In genomic region chr12:6700646-6701051, GRCh38 we compare ENCODE assay signal across 8 cellular contexts. TPM values are rescaled to one million over a fixed set of nuclear protein-coding genes. Genes with fewer than 3 reads are reported as not detected.
A peak's percentile ranks its signal among the peaks of the same experiment; 100 is the strongest.
DNase-seq lines count a peak whose midpoint lies in the region; ATAC-seq, FAIRE-seq and TF ChIP-seq lines count a peak whose summit lies in the region.

Gene PIANP (minus strand): TSS chr12:6700815. CDS start chr12:6698061, 2,754 bp downstream.

- TF ChIP-seq POLR2A in A549 (IDR thresholded peaks at IDR 0.05; ENCODE audit: low read length) = no peak
- TF ChIP-seq POLR2A in testis (IDR thresholded peaks at IDR 0.05) = no peak

- H3K9ac ChIP-seq in HUES6 (ENCODE audit: low read length) (peak within 1 kb of the TSS; percentile 67), muscle layer of colon (ENCODE audit: low read length) (no peak within 1 kb of the TSS)

- peak in 1 of 2 experiments; percentile 30 for DNase-seq in A549 (ENCODE audit: low read depth in 1 of 2, low spot score in 1 of 2)
- DNase-seq in activated CD8-positive, alpha-beta memory T cell treated with anti-CD3 and anti-CD28 coated beads for 24 hours = peak; percentile 72
- DNase-seq in effector memory CD8-positive, alpha-beta T cell = peak; percentile 43 to 48 (median 46)
- DNase-seq in testis = peak; percentile 48
- DNase-seq in GF-D8 (lab: John Stamatoyannopoulos, UW) = no peak

- H3K27me3 Mint-ChIP-seq in effector memory CD8-positive, alpha-beta T cell = peaks cover 67 to 83% of the 10 kb centered on the region in 2 donors

- ATAC-seq in A549 (peak; percentile 36 to 52), HG03565 (IDR thresholded peaks at IDR 0.05; ENCODE audit: unreplicated experiment) (no peak)
- ATAC-seq in effector memory CD8-positive, alpha-beta T cell (replicated peaks) = peak; percentile 80

- TF ChIP-seq EP300 in A549 (IDR thresholded peaks at IDR 0.05) = no peak

- peaks cover 12 to 22% of the 10 kb centered on the region in 2 donors for H3K4me1 Mint-ChIP-seq in effector memory CD8-positive, alpha-beta T cell (ENCODE audit: low read depth in 2 of 2)

- H3K27me3 ChIP-seq in HUES6 (ENCODE audit: control insufficient read depth, insufficient read depth, low read length) (peaks cover 30% of the 10 kb centered on the region), muscle layer of colon (ENCODE audit: control insufficient read depth in 1 of 2, insufficient read depth in 2 of 2, low read length in 2 of 2) (peaks cover 21 to 52% of the 10 kb centered on the region in 2 donors), testis (no peaks in the 10 kb centered on the region)

- FAIRE-seq in A549 (lab: Jason Lieb, UNC) = no peak

- no peaks in the 10 kb centered on the region for H3K9me3 Mint-ChIP-seq in effector memory CD8-positive, alpha-beta T cell

- peak within 1 kb of the TSS; percentile 66 to 80 for H3K4me3 Mint-ChIP-seq in effector memory CD8-positive, alpha-beta T cell

- H3K4me3 ChIP-seq in A549 (peak within 1 kb of the TSS; percentile 68), HUES6 (ENCODE audit: low read depth, low read length) (peak within 1 kb of the TSS; percentile 84), muscle layer of colon (ENCODE audit: low read depth in 1 of 2, low read length in 2 of 2) (peak within 1 kb of the TSS; percentile 27 to 64), testis (peak within 1 kb of the TSS; percentile 51 to 61)

- TF ChIP-seq RAD21 in A549 (conservative IDR thresholded peaks at IDR 0.05 in 1 of 2, IDR thresholded peaks at IDR 0.05 in 1 of 2) = no peak

- peak within 1 kb of the TSS; percentile 99 for H3K4me2 ChIP-seq in A549

- H3K27ac ChIP-seq in A549 (peak within 1 kb of the TSS; percentile 70 to 76), HUES6 (ENCODE audit: low read depth, low read length) (no peak within 1 kb of the TSS), muscle layer of colon (ENCODE audit: low read depth, low read length) (no peak within 1 kb of the TSS), testis (no peak within 1 kb of the TSS)

- POLR2A ChIA-PET in A549 (lab: Yijun Ruan, JAX) = no interaction called here

- H3K4me1 ChIP-seq in A549 = peaks cover 14% of the 10 kb centered on the region; the same call in 1 of the 3 replicates
- peaks cover 21% of the 10 kb centered on the region for H3K4me1 ChIP-seq in HUES6 (ENCODE audit: control insufficient read depth, insufficient read depth, low read length)
- H3K4me1 ChIP-seq in muscle layer of colon (ENCODE audit: insufficient read depth, low read length) = peaks cover 4% of the 10 kb centered on the region
- H3K4me1 ChIP-seq in testis = peaks cover 10% of the 10 kb centered on the region

- H3K9me3 ChIP-seq in A549 (no peaks in the 10 kb centered on the region), HUES6 (ENCODE audit: control insufficient read depth, insufficient read depth, low read depth, low read length) (no peaks in the 10 kb centered on the region), muscle layer of colon (ENCODE audit: low read length) (no peaks in the 10 kb centered on the region), testis (no peaks in the 10 kb centered on the region)

- CTCF ChIA-PET in A549 (lab: Yijun Ruan, JAX) = interaction anchor here (0.6 to 2.5 kb wide), 4 partner anchors 8 to 52 kb away, joined by 3 to 12 read pairs (median 3); partner anchors contain the start of genes COPS7A and MLF2

- H3K36me3 ChIP-seq in HUES6 (ENCODE audit: control insufficient read depth, insufficient read depth, low read length) (no peaks in the 10 kb centered on the region), muscle layer of colon (ENCODE audit: insufficient read depth, low read length) (no peaks in the 10 kb centered on the region), testis (ENCODE audit: low read depth, missing control alignments) (no peaks in the 10 kb centered on the region)

- TF ChIP-seq CTCF in A549 (IDR thresholded peaks at IDR 0.05) = no peak
- TF ChIP-seq CTCF in testis (IDR thresholded peaks at IDR 0.05) = no peak

- H3K36me3 Mint-ChIP-seq in effector memory CD8-positive, alpha-beta T cell (ENCODE audit: insufficient read depth) = peaks cover 3% of the 10 kb centered on the region

- WGBS in A549 (ENCODE audit: missing lambda C conversion rate) = 23% methylated on average over 7 of the region's 43 CpGs
- WGBS in testis, 2 donors = 0% methylated on average over 2 to 23 of the region's 43 CpGs

- intact Hi-C loops in testis (cut with DNase I; ENCODE audit: low total_unique reads) = no loop called here

- H3K27ac Mint-ChIP-seq in effector memory CD8-positive, alpha-beta T cell = peak within 1 kb of the TSS in 1 of 2 donors; percentile 11

TF ChIP-seq in A549, 52 proteins besides CTCF, POLR2A, EP300 and RAD21:
- TF ChIP-seq CBX8 (IDR thresholded peaks at IDR 0.05) (no peak), FOXS1 (CRISPR knock-in tag; IDR thresholded peaks at IDR 0.05) (no peak), E2F6 (IDR thresholded peaks at IDR 0.05; ENCODE audit: borderline replicate concordance, low read depth) (no peak), TFCP2L1 (CRISPR knock-in tag; IDR thresholded peaks at IDR 0.05) (no peak)
TF ChIP-seq in A549: peak in this region for 0.

RNA-seq across cellular contexts. Expression of gene PIANP, which starts in this region (rescaled TPM):
- polyA plus RNA-seq in A549 (2011; rRNA removed) (0.10 and 0.22 TPM in 2 replicates), A549 (2017; fragmentation: RNase III; extraction: RNeasy Plus Mini Kit Qiagen cat#74134 plus additional on column Dnase treatment) (0.30 to 0.56 TPM (median 0.45 TPM) in 3 replicates), testis (ENCODE audit: insufficient read depth, low read depth, low replicate concordance) (7.6 TPM)
- polyA plus RNA-seq in A549 (2012; cell fraction: cytosol; rRNA removed) = 0.50 and 0.75 TPM in 2 replicates
- 0.73 and 0.83 TPM in 2 replicates for polyA plus RNA-seq in A549 (2012; cell fraction: nucleus; rRNA removed)
- polyA minus RNA-seq in A549 (2011; rRNA and poly(A)+ RNA removed) = 0.08 and 0.19 TPM in 2 replicates
- total RNA-seq in testis = 1 to 10 TPM; 3.3 to 5.8 TPM

Comparison
In these comparisons a context has a peak if more than half of its experiments do, and no peak if none do; other contexts are left out.
1. Peak in ATAC-seq, H3K4me3 ChIP-seq, H3K27ac ChIP-seq and H3K4me2 ChIP-seq in A549; RNA of the gene not detected or under 1 TPM.